1 cellular context compared by ENCODE assay signal in genomic region chr7:18975689-18976280, GRCh38.
TF ChIP-seq lines count a peak whose summit lies in the region.

No MANE protein-coding gene starts in this region.

TF ChIP-seq in SK-N-SH treated with all-trans-retinoic acid at 6 μM for 48 hours, 23 proteins besides CTCF, POLR2A, EP300 and RAD21 (continued from another document):
- no peak for TF ChIP-seq PATZ1 (CRISPR knock-in tag; IDR thresholded peaks at IDR 0.05; ENCODE audit: borderline replicate concordance)
- no peak for TF ChIP-seq GLIS3 (CRISPR knock-in tag; IDR thresholded peaks at IDR 0.05)
- no peak for TF ChIP-seq ZC3H10 (CRISPR knock-in tag; IDR thresholded peaks at IDR 0.05)
- no peak for TF ChIP-seq CSDC2 (CRISPR knock-in tag; IDR thresholded peaks at IDR 0.05)
- no peak for TF ChIP-seq ESRRG (CRISPR knock-in tag; IDR thresholded peaks at IDR 0.05)
- no peak for TF ChIP-seq SNAI2 (CRISPR knock-in tag; IDR thresholded peaks at IDR 0.05)
- TF ChIP-seq RARB (CRISPR knock-in tag; IDR thresholded peaks at IDR 0.05), result no peak
- TF ChIP-seq OSR1 (CRISPR knock-in tag; IDR thresholded peaks at IDR 0.05), result no peak
